26 cellular contexts compared by ENCODE assay signal in the genomic region with DNA sequence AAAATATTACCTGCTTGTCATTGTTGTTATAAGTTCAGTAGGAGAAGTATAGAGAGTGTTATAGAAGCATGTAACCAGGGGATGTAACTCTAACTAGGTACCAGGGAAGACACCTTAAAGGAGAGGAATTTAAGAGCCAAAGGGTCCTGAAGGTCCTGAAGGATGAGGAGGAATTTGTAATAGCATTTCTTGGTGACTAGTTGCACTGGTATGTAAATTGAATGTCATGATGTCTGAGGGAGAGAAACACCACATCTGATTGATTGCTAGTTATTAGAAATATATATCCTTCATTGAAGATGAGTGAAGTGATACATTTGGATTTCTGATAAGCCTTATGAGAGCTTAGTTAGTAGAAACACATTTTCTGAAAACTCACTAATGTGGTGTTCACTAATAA.
"Had no signal": no experiment of that assay in that cellular context is flagged by ENCODE, and none has a peak within 500 bp of the region (broad histone marks: within the 10 kb centered on the region; RNA-seq: fewer than 3 reads in every experiment).

No MANE protein-coding gene starts in this region.

- H3K27ac Mint-ChIP-seq: activated naive CD4-positive, alpha-beta T cell treated with anti-CD3 and anti-CD28 coated beads, Interleukin-2, amount 50 U/mL, for 72 hours; activated T-cell treated with anti-CD3 and anti-CD28 coated beads, Interleukin-2, amount 50 U/mL, for 24 hours; activated T-helper 17 cell treated with anti-CD3 and anti-CD28 coated beads, Interleukin-2, amount 50 U/mL, for 72 hours; endodermal cell; natural killer cell treated with Interleukin-12 subunit alpha and Interleukin-12 subunit beta and Interleukin-15 and Interleukin-18, amount 100 ng/mL, for 72 hours had no signal

- H3K4me1 ChIP-seq: esophagus squamous epithelium, gastrocnemius medialis, prostate gland, spleen, testis, uterus had no signal

- ATAC-seq: activated naive CD4-positive, alpha-beta T cell treated with anti-CD3 and anti-CD28 coated beads, Interleukin-2, amount 50 U/mL, for 72 hours; activated T-helper 17 cell treated with anti-CD3 and anti-CD28 coated beads, Interleukin-2, amount 50 U/mL, for 72 hours; gastrocnemius medialis; left ventricle myocardium superior; natural killer cell treated with Interleukin-12 subunit alpha and Interleukin-12 subunit beta and Interleukin-15 and Interleukin-18, amount 100 ng/mL, for 72 hours had no signal

- H3K9me3 ChIP-seq: esophagus squamous epithelium, gastrocnemius medialis, neutrophil, ovary, prostate gland, testis, uterus had no signal

- DNase-seq: activated CD4-positive, CD25-positive, alpha-beta regulatory T cell treated with anti-CD3 and anti-CD28 coated beads, Interleukin-2, amount 50 U/mL, for 72 hours; activated CD8-positive, alpha-beta memory T cell treated with anti-CD3 and anti-CD28 coated beads for 24 hours; activated CD8-positive, alpha-beta memory T cell treated with anti-CD3 and anti-CD28 coated beads, Interleukin-2, amount 50 U/mL, for 4 hours; activated T-cell treated with anti-CD3 and anti-CD28 coated beads, Interleukin-2, amount 50 U/mL, for 24 hours; cortex of kidney; endodermal cell; esophagus squamous epithelium; gastrocnemius medialis; hippocampal formation; kidney glomerular epithelial cell; left ventricle myocardium superior; mammary epithelial cell; ovary; spleen; stimulated activated CD4-positive, alpha-beta T cell treated with anti-CD3 and anti-CD28 coated beads, Interleukin-4, amount 100 ng/mL, for 1 hour; stimulated activated naive CD4-positive, alpha-beta T cell; testis; trophoblast cell; uterus had no signal

- H3K36me3 Mint-ChIP-seq: activated naive CD4-positive, alpha-beta T cell treated with anti-CD3 and anti-CD28 coated beads, Interleukin-2, amount 50 U/mL, for 72 hours; natural killer cell treated with Interleukin-12 subunit alpha and Interleukin-12 subunit beta and Interleukin-15 and Interleukin-18, amount 100 ng/mL, for 72 hours had no signal

- H3K36me3 ChIP-seq: esophagus squamous epithelium, gastrocnemius medialis, neutrophil, ovary, prostate gland, spleen, uterus had no signal

- H3K9me3 Mint-ChIP-seq: endodermal cell had no signal

- H3K4me1 Mint-ChIP-seq: activated T-helper 17 cell treated with anti-CD3 and anti-CD28 coated beads, Interleukin-2, amount 50 U/mL, for 72 hours; endodermal cell had no signal

- H3K27me3 Mint-ChIP-seq: activated T-cell treated with anti-CD3 and anti-CD28 coated beads, Interleukin-2, amount 50 U/mL, for 24 hours; activated T-helper 17 cell treated with anti-CD3 and anti-CD28 coated beads, Interleukin-2, amount 50 U/mL, for 72 hours; natural killer cell treated with Interleukin-12 subunit alpha and Interleukin-12 subunit beta and Interleukin-15 and Interleukin-18, amount 100 ng/mL, for 72 hours had no signal

- H3K27ac ChIP-seq: esophagus squamous epithelium, gastrocnemius medialis, neutrophil, ovary, prostate gland, spleen, testis, uterus, VCaP had no signal

- H3K27me3 ChIP-seq: esophagus squamous epithelium, gastrocnemius medialis, neutrophil, ovary, spleen, testis, uterus had no signal

- H3K4me3 ChIP-seq: esophagus squamous epithelium, gastrocnemius medialis, ovary, prostate gland, spleen, testis, uterus had no signal

- H3K4me3 Mint-ChIP-seq: activated T-cell treated with anti-CD3 and anti-CD28 coated beads, Interleukin-2, amount 50 U/mL, for 24 hours; activated T-helper 17 cell treated with anti-CD3 and anti-CD28 coated beads, Interleukin-2, amount 50 U/mL, for 72 hours; endodermal cell; natural killer cell treated with Interleukin-12 subunit alpha and Interleukin-12 subunit beta and Interleukin-15 and Interleukin-18, amount 100 ng/mL, for 72 hours had no signal

- FAIRE-seq: bronchial epithelial cell had no signal
